In genomic region chr4:22521240-22521639, GRCh38 we compare ENCODE assay signal across 34 cellular contexts.
"Had no signal": no experiment of that assay in that cellular context is flagged by ENCODE, and none has a peak within 500 bp of the region (broad histone marks: within the 10 kb centered on the region; RNA-seq: fewer than 3 reads in every experiment).

No MANE protein-coding gene starts in this region.

- FAIRE-seq: astrocyte, bronchial epithelial cell had no signal

- H3K27ac ChIP-seq: adrenal gland, ascending aorta, body of pancreas, brain microvascular endothelial cell, breast epithelium, cardiac muscle cell had no signal

- H3K27me3 ChIP-seq: adrenal gland, ascending aorta, body of pancreas, brain microvascular endothelial cell, breast epithelium, cardiac muscle cell had no signal

- ATAC-seq: activated naive CD4-positive, alpha-beta T cell treated with anti-CD3 and anti-CD28 coated beads, Interleukin-2, amount 50 U/mL, for 72 hours; activated naive CD8-positive, alpha-beta T cell treated with anti-CD3 and anti-CD28 coated beads, Interleukin-2, amount 50 U/mL, for 24 hours; activated T-cell treated with anti-CD3 and anti-CD28 coated beads, Interleukin-2, amount 50 U/mL, for 4 hours; activated T-cell treated with anti-CD3 and anti-CD28 coated beads, Interleukin-2, amount 50 U/mL, for 72 hours; activated T-helper 17 cell treated with anti-CD3 and anti-CD28 coated beads, Interleukin-2, amount 50 U/mL, for 72 hours; body of pancreas had no signal

- H3K4me3 ChIP-seq: adrenal gland, ascending aorta, body of pancreas, breast epithelium, cardiac muscle cell had no signal

- H3K4me1 ChIP-seq: adrenal gland, breast epithelium had no signal

- DNase-seq: activated effector memory CD4-positive, alpha-beta T cell treated with anti-CD3 and anti-CD28 coated beads, Interleukin-2, amount 50 U/mL, for 16 hours; activated effector memory CD4-positive, alpha-beta T cell treated with Interleukin-2 at 50 U/mL for 16 hours; activated gamma-delta T cell; activated gamma-delta T cell treated with Interleukin-2 at 50 U/mL for 16 hours; activated naive CD4-positive, alpha-beta T cell; activated naive CD4-positive, alpha-beta T cell treated with anti-CD3 and anti-CD28 coated beads for 36 hours; activated naive CD4-positive, alpha-beta T cell treated with anti-CD3 and anti-CD28 coated beads, Interleukin-2, amount 10 ng/mL, durations not matched to agents 7 days and 5 days; activated naive CD4-positive, alpha-beta T cell treated with anti-CD3 and anti-CD28 coated beads, Interleukin-2, amount 50 U/mL, for 16 hours; activated naive CD4-positive, alpha-beta T cell treated with Interleukin-2 at 50 U/mL for 16 hours; activated naive CD8-positive, alpha-beta T cell treated with anti-CD3 and anti-CD28 coated beads for 36 hours; activated naive CD8-positive, alpha-beta T cell treated with anti-CD3 and anti-CD28 coated beads, Interleukin-2, amount 10 ng/mL, durations not matched to agents 7 days and 5 days; activated naive CD8-positive, alpha-beta T cell treated with anti-CD3 and anti-CD28 coated beads, Interleukin-2, amount 50 U/mL, for 24 hours; activated T-cell treated with anti-CD3 and anti-CD28 coated beads, Interleukin-2, amount 50 U/mL, for 1 hour; activated T-cell treated with anti-CD3 and anti-CD28 coated beads, Interleukin-2, amount 50 U/mL, for 24 hours; activated T-cell treated with anti-CD3 and anti-CD28 coated beads, Interleukin-2, amount 50 U/mL, for 4 hours; activated T-cell treated with anti-CD3 and anti-CD28 coated beads, Interleukin-2, amount 50 U/mL, for 48 hours; activated T-cell treated with anti-CD3 and anti-CD28 coated beads, Interleukin-2, amount 50 U/mL, for 72 hours; adrenal gland; amniotic stem cell; amygdala; anterior cingulate cortex; aorta; body of pancreas; brain microvascular endothelial cell; caudate nucleus; central memory CD4-positive, alpha-beta T cell; cerebellar nuclear complex had no signal

- H3K36me3 ChIP-seq: adrenal gland, ascending aorta, brain microvascular endothelial cell, breast epithelium, cardiac muscle cell had no signal

- H3K9me3 ChIP-seq: adrenal gland, ascending aorta, body of pancreas, breast epithelium had no signal
